Comparison of ENCODE assay signal across 20 cellular contexts in the genomic region with DNA sequence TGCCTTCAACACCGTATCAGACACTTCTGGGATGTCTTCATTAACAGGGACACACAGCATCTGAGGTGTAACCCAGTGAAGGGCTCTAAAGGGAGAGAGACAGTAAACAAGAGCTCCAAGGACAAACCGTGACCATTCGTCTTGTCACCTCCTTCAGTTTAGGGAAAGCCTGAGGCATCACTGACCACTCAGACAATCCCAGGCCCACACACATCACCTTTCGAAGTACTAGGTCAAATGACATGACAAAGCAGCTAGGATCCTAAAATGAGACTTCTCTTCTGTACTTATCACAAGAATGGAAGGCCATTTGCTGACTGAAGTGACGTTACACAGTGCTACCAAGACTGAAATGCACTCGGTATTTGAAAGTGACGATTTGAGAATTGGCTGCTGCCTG.
"Had no signal": no experiment of that assay in that cellular context is flagged by ENCODE, and none has a peak within 500 bp of the region (broad histone marks: within the 10 kb centered on the region; RNA-seq: fewer than 3 reads in every experiment).

No MANE protein-coding gene starts in this region.

- H3K9me3 Mint-ChIP-seq: mesothelial cell of epicardium; naive B cell; naive thymus-derived CD8-positive, alpha-beta T cell had no signal

- H3K27ac Mint-ChIP-seq: mesothelial cell of epicardium; naive thymus-derived CD8-positive, alpha-beta T cell had no signal

- H3K27me3 ChIP-seq: dorsolateral prefrontal cortex, esophagus muscularis mucosa, foreskin keratinocyte, heart right ventricle, left lung had no signal

- H3K4me3 ChIP-seq: coronary artery, dorsolateral prefrontal cortex, esophagus muscularis mucosa, heart right ventricle, left lung, lower lobe of right lung, mucosa of descending colon had no signal

- H3K27me3 Mint-ChIP-seq: naive B cell; naive thymus-derived CD8-positive, alpha-beta T cell had no signal

- H3K36me3 ChIP-seq: left lung, lower lobe of right lung had no signal

- H3K4me3 Mint-ChIP-seq: mesothelial cell of epicardium; naive B cell; naive thymus-derived CD8-positive, alpha-beta T cell had no signal

- ATAC-seq: foreskin keratinocyte; heart right ventricle; left cardiac atrium; left lung; left ventricle myocardium superior; lower lobe of right lung; mucosa of descending colon; naive thymus-derived CD8-positive, alpha-beta T cell had no signal

- H3K4me1 ChIP-seq: esophagus muscularis mucosa, foreskin keratinocyte, heart right ventricle, left lung, lower lobe of right lung had no signal

- H3K4me1 Mint-ChIP-seq: mesothelial cell of epicardium, naive B cell had no signal

- H3K27ac ChIP-seq: coronary artery, dorsolateral prefrontal cortex, esophagus muscularis mucosa, foreskin keratinocyte, heart right ventricle, left lung, lower lobe of right lung had no signal

- H3K9me3 ChIP-seq: esophagus muscularis mucosa, heart right ventricle, left lung, lower lobe of right lung, mucosa of descending colon had no signal

- DNase-seq: dermis blood vessel endothelial cell; dorsolateral prefrontal cortex; effector CD4-positive, alpha-beta T cell; effector memory CD4-positive, alpha-beta T cell; foreskin keratinocyte; glutamatergic neuron; head of caudate nucleus; heart right ventricle; hippocampal formation; left cardiac atrium; left lung; left ventricle myocardium superior; lower lobe of right lung; mesenchymal stem cell; mucosa of descending colon; naive B cell; naive thymus-derived CD8-positive, alpha-beta T cell had no signal
